Comparison of ENCODE assay signal across 9 cellular contexts in genomic region chr11:88552377-88553029, GRCh38.
A peak's percentile ranks its signal among the peaks of the same experiment; 100 is the strongest.
DNase-seq lines count a peak whose midpoint lies in the region; ATAC-seq and TF ChIP-seq lines count a peak whose summit lies in the region.
"Had no signal": no experiment of that assay in that cellular context is flagged by ENCODE, and none has a peak within 500 bp of the region (broad histone marks: within the 10 kb centered on the region; RNA-seq: fewer than 3 reads in every experiment).

No MANE protein-coding gene starts in this region.

- peak; percentile 98 for TF ChIP-seq CTCF in NB4 (IDR thresholded peaks at IDR 0.05; ENCODE audit: low read depth, low read length)
- peak; percentile 72 for TF ChIP-seq CTCF in endothelial cell (IDR thresholded peaks at IDR 0.05; ENCODE audit: unreplicated experiment)

- H2AFZ ChIP-seq in neuronal stem cell (ENCODE audit: low read length) = no peak overlapping the region

- H3K79me1 ChIP-seq in neuronal stem cell (ENCODE audit: low read depth, low read length) = no peaks in the 10 kb centered on the region

- H3K4me3 Mint-ChIP-seq in endothelial cell (ENCODE audit: unreplicated experiment) = no peak overlapping the region

- H3K36me3 ChIP-seq in neuronal stem cell (replicated peaks in 1 of 2; ENCODE audit: control insufficient read depth in 2 of 2, insufficient read depth in 2 of 2, low read length in 2 of 2) = no peaks in the 10 kb centered on the region

- H4K91ac ChIP-seq in neuronal stem cell (ENCODE audit: low read depth, low read length, poor library complexity) = no peak overlapping the region

- no peak overlapping the region for H3K4ac ChIP-seq in neuronal stem cell (ENCODE audit: low read length)

- no peaks in the 10 kb centered on the region for H3K4me1 ChIP-seq in neuronal stem cell (ENCODE audit: control insufficient read depth in 2 of 2, insufficient read depth in 1 of 2, low read depth in 1 of 2, low read length in 2 of 2)

- H3K23ac ChIP-seq in neuronal stem cell (ENCODE audit: low read depth, low read length, poor library complexity) = no peak overlapping the region

- no peaks in the 10 kb centered on the region for H3K9me3 ChIP-seq in neuronal stem cell (replicated peaks in 1 of 2; ENCODE audit: control insufficient read depth in 2 of 2, insufficient read depth in 1 of 2, low read depth in 1 of 2, low read length in 2 of 2)

- H4K8ac ChIP-seq in neuronal stem cell (ENCODE audit: low read depth, low read length) = no peak overlapping the region

- TF ChIP-seq POLR2A in NB4 (IDR thresholded peaks at IDR 0.05; ENCODE audit: extremely low read depth, insufficient read length) = no peak

- no peak overlapping the region for H2BK12ac ChIP-seq in neuronal stem cell (ENCODE audit: low read length)

- H2AK5ac ChIP-seq in neuronal stem cell (ENCODE audit: low read depth, low read length) = no peak overlapping the region

- no peak overlapping the region for H2BK120ac ChIP-seq in neuronal stem cell (ENCODE audit: low read depth, low read length)

- DNase-seq in AG08396 (ENCODE audit: low spot score) (peak; percentile 15), NB4 (ENCODE audit: low read depth) (peak; percentile 74), endothelial cell (ENCODE audit: low spot score) (peak; percentile 64), neuronal stem cell (ENCODE audit: low spot score) (peak; percentile 12), dedifferentiated amniotic fluid mesenchymal stem cell (ENCODE audit: extremely low spot score) (no peak)
- peak; percentile 12 to 35 for DNase-seq in activated CD4-positive, alpha-beta T cell treated with anti-CD3 and anti-CD28 coated beads for 4 hours

- H3K18ac ChIP-seq in neuronal stem cell (ENCODE audit: low read length) = no peak overlapping the region

- no peak overlapping the region for H3K27ac ChIP-seq in neuronal stem cell (replicated peaks; ENCODE audit: low read length)

- no peak overlapping the region for H2BK15ac ChIP-seq in neuronal stem cell (ENCODE audit: low read length)

- no peaks in the 10 kb centered on the region for H3K27me3 Mint-ChIP-seq in endothelial cell (ENCODE audit: unreplicated experiment)

- no peak overlapping the region for H3K27ac Mint-ChIP-seq in endothelial cell (ENCODE audit: unreplicated experiment)

- H3K14ac ChIP-seq in neuronal stem cell (ENCODE audit: low read length) = no peak overlapping the region

- WGBS in neuronal stem cell (ENCODE audit: extremely low coverage in 2 of 2, insufficient read length in 2 of 2, insufficient replicate concordance in 1 of 2), 2 donors = no CpG with 5 or more reads among the region's 3 CpGs

- H3K4me3 ChIP-seq in NB4 (ENCODE audit: low read depth, low read length) (no peak overlapping the region), neuronal stem cell (ENCODE audit: low read length in 2 of 2) (no peak overlapping the region)
- H3K4me3 ChIP-seq: skin epidermis had no signal

- H3K27me3 ChIP-seq in neuronal stem cell (ENCODE audit: control insufficient read depth in 3 of 3, insufficient read depth in 3 of 3, low read depth in 1 of 3, low read length in 3 of 3) = no peaks in the 10 kb centered on the region

- no peak overlapping the region for H3K9ac ChIP-seq in neuronal stem cell (ENCODE audit: low read depth, low read length, poor library complexity)

- no peak overlapping the region for H3K4me2 ChIP-seq in neuronal stem cell (ENCODE audit: insufficient read depth, low read length, poor library complexity, severe bottlenecking)

- ATAC-seq in GM18498 (IDR thresholded peaks at IDR 0.05; ENCODE audit: unreplicated experiment) (peak; percentile 96), HG02759 (IDR thresholded peaks at IDR 0.05; ENCODE audit: unreplicated experiment) (peak; percentile 95)

- H3K36me3 Mint-ChIP-seq in endothelial cell (ENCODE audit: low read depth, unreplicated experiment) = no peaks in the 10 kb centered on the region

- peaks cover 11% of the 10 kb centered on the region for H3K4me1 Mint-ChIP-seq in endothelial cell (ENCODE audit: unreplicated experiment)

- no peak overlapping the region for H2BK5ac ChIP-seq in neuronal stem cell (ENCODE audit: low read length)

- H3K9me3 Mint-ChIP-seq in endothelial cell (ENCODE audit: unreplicated experiment) = no peaks in the 10 kb centered on the region
